Comparison of ENCODE assay signal across 8 cellular contexts in genomic region chr20:51801220-51801991, GRCh38. TPM values are rescaled to one million over a fixed set of nuclear protein-coding genes. Genes with fewer than 3 reads are reported as not detected.
DNase-seq lines count a peak whose midpoint lies in the region; ATAC-seq, FAIRE-seq and TF ChIP-seq lines count a peak whose summit lies in the region.

No MANE protein-coding gene starts in this region.

- H3K9me3 ChIP-seq in upper lobe of left lung, result no peaks in the 10 kb centered on the region

- H3K27me3 ChIP-seq in upper lobe of left lung, result peaks cover 0 to 25% (median 14%) of the 10 kb centered on the region in 4 donors

- H3K27me3 Mint-ChIP-seq in activated CD4-positive, alpha-beta T cell treated with anti-CD3 and anti-CD28 coated beads, Interleukin-2, amount 10 ng/mL, durations not matched to agents 24 days and 14 days, result peaks cover 64% of the 10 kb centered on the region
- peaks cover 50% of the 10 kb centered on the region for H3K27me3 Mint-ChIP-seq in brain

- TF ChIP-seq EP300 in upper lobe of left lung (IDR thresholded peaks at IDR 0.05), result no peak

- H3K4me3 Mint-ChIP-seq in activated CD4-positive, alpha-beta T cell treated with anti-CD3 and anti-CD28 coated beads, Interleukin-2, amount 10 ng/mL, durations not matched to agents 24 days and 14 days, result peak overlapping the region; percentile 74
- H3K4me3 Mint-ChIP-seq in brain, result peak overlapping the region; percentile 90 to 97 (median 93)

- TF ChIP-seq CTCF in brain (conservative IDR thresholded peaks at IDR 0.05), result peak in 1 of 2 experiments; percentile 12
- TF ChIP-seq CTCF in upper lobe of left lung (IDR thresholded peaks at IDR 0.05), result no peak

- H3K4me3 ChIP-seq in upper lobe of left lung, result peak overlapping the region in 3 of 4 donors; percentile 31 to 50 (median 42)

- no peak for TF ChIP-seq POLR2A in upper lobe of left lung (IDR thresholded peaks at IDR 0.05)

- no peak for DNase-seq in activated CD4-positive, alpha-beta T cell treated with anti-CD3 and anti-CD28 coated beads, Interleukin-2, amount 10 ng/mL, durations not matched to agents 24 days and 14 days
- DNase-seq in activated CD4-positive, alpha-beta T cell treated with anti-CD3 and anti-CD28 coated beads, Interleukin-2, amount 50 U/mL, for 4 hours, result no peak
- no peak for DNase-seq in left lobe of liver (ENCODE audit: low spot score)
- DNase-seq in upper lobe of left lung, result peak in 1 of 2 donors; percentile 80
- no peak for DNase-seq in NCI-H2227 (lab: John Stamatoyannopoulos, UW; ENCODE audit: unreplicated experiment)
- no peak for DNase-seq in frontal cortex (ENCODE audit: low spot score in 2 of 2)

- no peak overlapping the region for H3K27ac Mint-ChIP-seq in activated CD4-positive, alpha-beta T cell treated with anti-CD3 and anti-CD28 coated beads, Interleukin-2, amount 10 ng/mL, durations not matched to agents 24 days and 14 days
- peak overlapping the region in 2 of 5 experiments; percentile 71 to 96 for H3K27ac Mint-ChIP-seq in brain

- intact Hi-C loops in activated CD4-positive, alpha-beta T cell treated with anti-CD3 and anti-CD28 coated beads, Interleukin-2, amount 10 ng/mL, durations not matched to agents 24 days and 14 days (cut with micrococcal nuclease), result loop anchor here (2.0 to 5.0 kb wide), 2 partner anchors 34 to 163 kb away; partner anchors contain the start of gene ATP9A

- peaks cover 2% of the 10 kb centered on the region for H3K4me1 Mint-ChIP-seq in activated CD4-positive, alpha-beta T cell treated with anti-CD3 and anti-CD28 coated beads, Interleukin-2, amount 10 ng/mL, durations not matched to agents 24 days and 14 days
- peaks cover 45% of the 10 kb centered on the region for H3K4me1 Mint-ChIP-seq in brain

- 0 to 1% methylated on average over 40 to 50 of the region's 53 CpGs for WGBS in upper lobe of left lung, 2 donors

- ATAC-seq in left lobe of liver (peak; percentile 52), upper lobe of left lung (ENCODE audit: low FRiP score in 2 of 2) (peak in 1 of 2 donors; percentile 20), GM18909 (IDR thresholded peaks at IDR 0.05; ENCODE audit: poor library complexity, unreplicated experiment) (no peak)

- H3K4me1 ChIP-seq in upper lobe of left lung, result peaks cover 19 to 30% (median 19%) of the 10 kb centered on the region in 4 donors

- H3K27ac ChIP-seq in upper lobe of left lung, result no peak overlapping the region

- H3K36me3 ChIP-seq in upper lobe of left lung, result no peaks in the 10 kb centered on the region

- no peaks in the 10 kb centered on the region for H3K9me3 Mint-ChIP-seq in activated CD4-positive, alpha-beta T cell treated with anti-CD3 and anti-CD28 coated beads, Interleukin-2, amount 10 ng/mL, durations not matched to agents 24 days and 14 days
- no peaks in the 10 kb centered on the region for H3K9me3 Mint-ChIP-seq in brain

- H3K36me3 Mint-ChIP-seq in activated CD4-positive, alpha-beta T cell treated with anti-CD3 and anti-CD28 coated beads, Interleukin-2, amount 10 ng/mL, durations not matched to agents 24 days and 14 days (ENCODE audit: low read depth), result no peaks in the 10 kb centered on the region
- H3K36me3 Mint-ChIP-seq in brain, result no peaks in the 10 kb centered on the region

- FAIRE-seq in frontal cortex (lab: Jason Lieb, UNC), result no peak

RNA-seq across cellular contexts. Expression of gene SALL4, which starts 0.9 kb away (rescaled TPM):
- 0.28 and 0.75 TPM in 2 replicates for total RNA-seq in activated CD4-positive, alpha-beta T cell treated with anti-CD3 and anti-CD28 coated beads, Interleukin-2, amount 10 ng/mL, durations not matched to agents 24 days and 14 days
- polyA plus RNA-seq in brain (ENCODE audit: insufficient read depth, low read depth, low replicate concordance), result not detected
- total RNA-seq in left lobe of liver, result 1.3 TPM
- under 1 TPM in 3 of 6 donors, not detected in 3; 0.51 to 0.69 (median 0.52) TPM for total RNA-seq in upper lobe of left lung
- total RNA-seq in frontal cortex, result 0.41 TPM

RNA-seq across cellular contexts. Expression of gene ATP9A, which starts 33.2 kb away (rescaled TPM):
- total RNA-seq in activated CD4-positive, alpha-beta T cell treated with anti-CD3 and anti-CD28 coated beads, Interleukin-2, amount 10 ng/mL, durations not matched to agents 24 days and 14 days, result 14.7 and 16.1 TPM in 2 replicates
- 71.9 TPM for polyA plus RNA-seq in brain (ENCODE audit: insufficient read depth, low read depth, low replicate concordance)
- total RNA-seq in left lobe of liver (12.1 TPM), upper lobe of left lung (10 to 100 TPM; 15.7 to 31.3 (median 22.8) TPM), frontal cortex (242 TPM)
